8 cellular contexts compared by ENCODE assay signal in genomic region chr9:84397151-84397728, GRCh38. TPM values are rescaled to one million over a fixed set of nuclear protein-coding genes. Genes with fewer than 3 reads are reported as not detected.
DNase-seq lines count a peak whose midpoint lies in the region; ATAC-seq and TF ChIP-seq lines count a peak whose summit lies in the region.

No MANE protein-coding gene starts in this region.

- no peak overlapping the region for H3K27ac ChIP-seq in naive thymus-derived CD4-positive, alpha-beta T cell (ENCODE audit: low read depth, low read length)

- peak; percentile 61 for DNase-seq in AG10803 (ENCODE audit: low read depth)
- peak; percentile 57 for DNase-seq in NT2/D1 (ENCODE audit: low read depth, low spot score)
- DNase-seq in activated T-cell treated with anti-CD3 and anti-CD28 coated beads for 1 hour (ENCODE audit: low read depth) = peak; percentile 32
- peak; percentile 32 to 62 (median 55) for DNase-seq in naive thymus-derived CD4-positive, alpha-beta T cell
- peak; percentile 39 to 43 for DNase-seq in stimulated activated CD8-positive, alpha-beta memory T cell treated with anti-CD3 and anti-CD28 coated beads, Interleukin-7, amount 100 ng/mL, for 4 hours (ENCODE audit: low read depth in 2 of 2)

- POLR2A ChIA-PET in naive thymus-derived CD4-positive, alpha-beta T cell (lab: Charles Lee) = no interaction called here

- TF ChIP-seq CTCF in AG10803 (conservative IDR thresholded peaks at IDR 0.05; ENCODE audit: low read length) = peak; percentile 91

- H3K4me3 Mint-ChIP-seq in naive thymus-derived CD4-positive, alpha-beta T cell = no peak overlapping the region

- no peak overlapping the region for H3K4me3 ChIP-seq in AG10803 (ENCODE audit: low read length)
- H3K4me3 ChIP-seq in NT2/D1 (ENCODE audit: insufficient read length, low read depth) = no peak overlapping the region
- H3K4me3 ChIP-seq in naive thymus-derived CD4-positive, alpha-beta T cell (ENCODE audit: low read length) = no peak overlapping the region

- no peaks in the 10 kb centered on the region for H3K36me3 Mint-ChIP-seq in naive thymus-derived CD4-positive, alpha-beta T cell

- peak overlapping the region in 1 of 9 donors; percentile 46 for H3K27ac Mint-ChIP-seq in naive thymus-derived CD4-positive, alpha-beta T cell

- H3K36me3 ChIP-seq in NT2/D1 (ENCODE audit: insufficient read depth, insufficient read length, low read length) = no peaks in the 10 kb centered on the region
- H3K36me3 ChIP-seq in naive thymus-derived CD4-positive, alpha-beta T cell (ENCODE audit: control insufficient read depth in 2 of 3, insufficient read depth in 3 of 3, low read length in 3 of 3) = no peaks in the 10 kb centered on the region

- no peaks in the 10 kb centered on the region for H3K27me3 ChIP-seq in NT2/D1 (ENCODE audit: insufficient read depth, insufficient read length)
- no peaks in the 10 kb centered on the region for H3K27me3 ChIP-seq in naive thymus-derived CD4-positive, alpha-beta T cell (ENCODE audit: control insufficient read depth in 2 of 2, insufficient read depth in 2 of 2, low read length in 2 of 2)

- no peaks in the 10 kb centered on the region for H3K4me1 Mint-ChIP-seq in naive thymus-derived CD4-positive, alpha-beta T cell

- peaks cover 4% of the 10 kb centered on the region for H3K4me1 ChIP-seq in NT2/D1 (ENCODE audit: insufficient read depth, insufficient read length)
- no peaks in the 10 kb centered on the region for H3K4me1 ChIP-seq in naive thymus-derived CD4-positive, alpha-beta T cell (ENCODE audit: control insufficient read depth in 2 of 2, insufficient read depth in 2 of 2, low read length in 2 of 2)

- peaks cover 8% of the 10 kb centered on the region; the same call in 1 of the 2 replicates for H3K9me3 ChIP-seq in NT2/D1 (ENCODE audit: insufficient read depth, low read length)
- H3K9me3 ChIP-seq in naive thymus-derived CD4-positive, alpha-beta T cell (ENCODE audit: control insufficient read depth in 2 of 3, low read length in 3 of 3) = no peaks in the 10 kb centered on the region

- peak overlapping the region; percentile 50 for H3K9ac ChIP-seq in NT2/D1 (ENCODE audit: insufficient read length, low read depth)

- CTCF ChIA-PET in naive thymus-derived CD4-positive, alpha-beta T cell (lab: Charles Lee) = interaction anchor here (0.9 to 1.6 kb wide), 4 partner anchors 10 to 1212 kb away, joined by 3 to 10 read pairs (median 6); no protein-coding TSS in a partner anchor

- no peaks in the 10 kb centered on the region for H3K9me3 Mint-ChIP-seq in naive thymus-derived CD4-positive, alpha-beta T cell

- intact Hi-C loops in naive thymus-derived CD4-positive, alpha-beta T cell (cut with micrococcal nuclease) = loop anchor here (1.0 to 5.0 kb wide), 8 partner anchors 384 to 1390 kb away; no protein-coding TSS in a partner anchor

- H3K27me3 Mint-ChIP-seq in naive thymus-derived CD4-positive, alpha-beta T cell = peaks cover 0 to 8% (median 0%) of the 10 kb centered on the region in 5 donors

- ATAC-seq in GM19023 (IDR thresholded peaks at IDR 0.05; ENCODE audit: unreplicated experiment) = peak; percentile 69
- peak; percentile 71 for ATAC-seq in HG03571 (IDR thresholded peaks at IDR 0.05; ENCODE audit: unreplicated experiment)
- ATAC-seq in esophagus mucosa = peak; percentile 81
- peak; percentile 74 for ATAC-seq in naive thymus-derived CD4-positive, alpha-beta T cell

RNA-seq across cellular contexts. Expression of gene SLC28A3, which starts 56.7 kb away (rescaled TPM):
- total RNA-seq in esophagus mucosa = 7.0 TPM
- under 1 TPM in 1 of 5 experiments, not detected in 4; 0.51 TPM for total RNA-seq in naive thymus-derived CD4-positive, alpha-beta T cell
- not detected for polyA plus RNA-seq in naive thymus-derived CD4-positive, alpha-beta T cell
